9 cellular contexts compared by ENCODE assay signal in genomic region chr19:40804783-40805242, GRCh38. TPM values are rescaled to one million over a fixed set of nuclear protein-coding genes. Genes with fewer than 3 reads are reported as not detected.
DNase-seq lines count a peak whose midpoint lies in the region; TF ChIP-seq lines count a peak whose summit lies in the region.
"Had no signal": no experiment of that assay in that cellular context is flagged by ENCODE, and none has a peak within 500 bp of the region (broad histone marks: within the 10 kb centered on the region; RNA-seq: fewer than 3 reads in every experiment).

No MANE protein-coding gene starts in this region.

- TF ChIP-seq CTCF in BJ (IDR thresholded peaks at IDR 0.05; ENCODE audit: insufficient read depth, low read depth, low read length) (peak; percentile 23; the same call in 1 of the 2 replicates), OCI-LY3 (IDR thresholded peaks at IDR 0.05; ENCODE audit: low read depth, low read length) (peak; percentile 22), neutrophil (IDR thresholded peaks at IDR 0.05) (no peak)

- H3K79me2 ChIP-seq in OCI-LY3 (ENCODE audit: low read length) = peaks cover 73% of the 10 kb centered on the region

- no peak overlapping the region for H3K4me3 ChIP-seq in BJ (ENCODE audit: low read depth, low read length)
- H3K4me3 ChIP-seq in OCI-LY3 (ENCODE audit: low read length) = no peak overlapping the region
- no peak overlapping the region for H3K4me3 ChIP-seq in effector memory CD4-positive, alpha-beta T cell (ENCODE audit: insufficient read depth, low read depth, low read length, poor library complexity, severe bottlenecking)
- H3K4me3 ChIP-seq in neutrophil (ENCODE audit: low read depth in 1 of 2, low read length in 1 of 2) = no peak overlapping the region

- POLR2A ChIA-PET in BJ (lab: Charles Lee) = no interaction called here

- H3K27me3 ChIP-seq in BJ (ENCODE audit: control insufficient read depth, insufficient read depth, low read length) (no peaks in the 10 kb centered on the region), OCI-LY3 (ENCODE audit: low read depth, low read length) (no peaks in the 10 kb centered on the region), neutrophil (no peaks in the 10 kb centered on the region)
- H3K27me3 ChIP-seq in effector memory CD4-positive, alpha-beta T cell (replicated peaks; ENCODE audit: control insufficient read depth, insufficient read depth, low read length, poor library complexity, severe bottlenecking) = no peaks in the 10 kb centered on the region

- peak overlapping the region; percentile 61; the same call in 1 of the 2 replicates for H3K27ac ChIP-seq in OCI-LY3 (ENCODE audit: low read length)
- peak overlapping the region; percentile 84 for H3K27ac ChIP-seq in effector memory CD4-positive, alpha-beta T cell (ENCODE audit: insufficient read depth, low read length, poor library complexity, severe bottlenecking)
- H3K27ac ChIP-seq in neutrophil = peak overlapping the region; percentile 96

- no peak for DNase-seq in BJ (ENCODE audit: low read depth)
- no peak for DNase-seq in effector memory CD4-positive, alpha-beta T cell
- DNase-seq in EL = no peak
- DNase-seq in T1000 (lab: John Stamatoyannopoulos, UW) = no peak
- no peak for DNase-seq in COR-L47 (lab: John Stamatoyannopoulos, UW)
- DNase-seq in NCI-H526 treated with DMSO at 0.1 percent for 48 hours (lab: John Stamatoyannopoulos, UW) = no peak
- DNase-seq: OCI-M1 had no signal

- H4K20me1 ChIP-seq in OCI-LY3 (ENCODE audit: insufficient read depth, low read length) = peaks cover 93% of the 10 kb centered on the region

- H3K4me2 ChIP-seq in OCI-LY3 (ENCODE audit: low read length) = no peak overlapping the region

- no peak overlapping the region for H2AFZ ChIP-seq in OCI-LY3 (ENCODE audit: low read depth, low read length)

- CTCF ChIA-PET in BJ (lab: Yijun Ruan, JAX) = interaction anchor here (1.8 to 5.1 kb wide), 3 partner anchors 88 to 170 kb away, joined by 5 to 49 read pairs (median 12); partner anchors contain the start of genes COQ8B and ITPKC

- H3K4me1 ChIP-seq in OCI-LY3 (ENCODE audit: low read length) (peaks cover 54% of the 10 kb centered on the region), neutrophil (ENCODE audit: control insufficient read depth in 1 of 2, insufficient read depth in 1 of 2, low read depth in 1 of 2, low read length in 1 of 2) (peaks cover 75 to 85% of the 10 kb centered on the region in 2 experiments)
- peaks cover 91% of the 10 kb centered on the region for H3K4me1 ChIP-seq in effector memory CD4-positive, alpha-beta T cell (ENCODE audit: control insufficient read depth, insufficient read depth, low read length, poor library complexity, severe bottlenecking)

- H3K9ac ChIP-seq in OCI-LY3 (ENCODE audit: low read length) = no peak overlapping the region

- H3K36me3 ChIP-seq in BJ (ENCODE audit: control insufficient read depth, insufficient read depth, low read length) (peaks cover 39% of the 10 kb centered on the region), OCI-LY3 (replicated peaks; ENCODE audit: low read depth, low read length) (peaks cover 78% of the 10 kb centered on the region), neutrophil (peaks cover 88% of the 10 kb centered on the region)
- H3K36me3 ChIP-seq in effector memory CD4-positive, alpha-beta T cell (ENCODE audit: control insufficient read depth, insufficient read depth, low read length) = peaks cover 29% of the 10 kb centered on the region

- no peaks in the 10 kb centered on the region for H3K9me3 ChIP-seq in OCI-LY3 (ENCODE audit: insufficient read depth, low read length)
- no peaks in the 10 kb centered on the region for H3K9me3 ChIP-seq in effector memory CD4-positive, alpha-beta T cell (ENCODE audit: control insufficient read depth, low read length)
- H3K9me3 ChIP-seq in neutrophil = no peaks in the 10 kb centered on the region

RNA-seq across cellular contexts. Expression of gene EGLN2, which starts 5.8 kb away (rescaled TPM):
- 39.3 and 65.5 TPM in 2 replicates for polyA plus RNA-seq in BJ (2011; rRNA removed)
- 40.0 and 58.2 TPM in 2 replicates for polyA minus RNA-seq in BJ (2011; rRNA and poly(A)+ RNA removed)

RNA-seq across cellular contexts. Expression of gene RAB4B, which starts 26.8 kb away (rescaled TPM):
- polyA plus RNA-seq in BJ (2011; rRNA removed) = 16.5 and 25.4 TPM in 2 replicates
- 6.4 and 10.0 TPM in 2 replicates for polyA minus RNA-seq in BJ (2011; rRNA and poly(A)+ RNA removed)

RNA-seq across cellular contexts. Expression of gene MIA, which starts 29.5 kb away (rescaled TPM):
- not detected in 2 replicates for polyA plus RNA-seq in BJ (2011; rRNA removed)
- polyA minus RNA-seq in BJ (2011; rRNA and poly(A)+ RNA removed) = not detected in 2 replicates

RNA-seq across cellular contexts. Expression of gene CYP2A6, which starts 45.4 kb away (rescaled TPM):
- polyA plus RNA-seq in BJ (2011; rRNA removed) = not detected in 2 replicates
- polyA minus RNA-seq in BJ (2011; rRNA and poly(A)+ RNA removed) = not detected in 2 replicates

RNA-seq across cellular contexts. Expression of gene SNRPA, which starts 53.8 kb away (rescaled TPM):
- 92.2 and 167 TPM in 2 replicates for polyA plus RNA-seq in BJ (2011; rRNA removed)
- 90.9 and 160 TPM in 2 replicates for polyA minus RNA-seq in BJ (2011; rRNA and poly(A)+ RNA removed)
